In the genomic region with DNA sequence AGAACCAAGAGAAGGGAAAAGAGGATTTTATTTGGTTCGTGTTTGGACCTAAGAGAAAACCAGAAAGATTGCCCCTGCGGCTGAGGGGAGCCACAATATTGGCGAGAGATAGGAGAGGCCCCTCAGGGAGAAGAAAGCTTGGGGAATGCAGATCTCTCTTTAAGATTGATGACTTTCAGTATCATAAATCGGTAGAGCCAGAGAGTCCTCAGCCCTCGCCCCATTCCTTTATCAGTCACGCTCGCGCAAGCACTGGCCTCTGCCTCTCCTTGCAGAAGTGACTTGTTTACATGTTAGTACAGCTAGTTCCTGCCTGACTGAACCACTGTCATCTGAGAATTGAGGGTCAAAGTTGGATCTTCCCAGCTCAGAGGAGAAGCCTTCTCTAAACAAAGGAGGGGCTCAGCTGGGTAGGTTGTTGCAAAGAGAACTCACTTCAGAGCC, we compare ENCODE assay signal across 9 cellular contexts. TPM values are rescaled to one million over a fixed set of nuclear protein-coding genes. Genes with fewer than 3 reads are reported as not detected.
DNase-seq lines count a peak whose midpoint lies in the region; ATAC-seq, FAIRE-seq and TF ChIP-seq lines count a peak whose summit lies in the region.
"Had no signal": no experiment of that assay in that cellular context is flagged by ENCODE, and none has a peak within 500 bp of the region (broad histone marks: within the 10 kb centered on the region; RNA-seq: fewer than 3 reads in every experiment).

No MANE protein-coding gene starts in this region.

- TF ChIP-seq CTCF in MM.1S (IDR thresholded peaks at IDR 0.05; ENCODE audit: low read length): no peak
- TF ChIP-seq CTCF in K562 (IDR thresholded peaks at IDR 0.05 in 2 of 3, conservative IDR thresholded peaks at IDR 0.05 in 1 of 3; ENCODE audit: insufficient read depth in 2 of 3, low read depth in 1 of 3, low read length in 3 of 3): no peak
- TF ChIP-seq CTCF in tibial nerve (IDR thresholded peaks at IDR 0.05): no peak

- no peak overlapping the region for H2BK120ac ChIP-seq in mesendoderm (ENCODE audit: low read depth, low read length)

- TF ChIP-seq RAD21 in K562 (CRISPR knock-in tag; conservative IDR thresholded peaks at IDR 0.05 in 1 of 2, IDR thresholded peaks at IDR 0.05 in 1 of 2): no peak

- no peaks in the 10 kb centered on the region for H3K9me1 ChIP-seq in K562 (ENCODE audit: control insufficient read depth, insufficient read depth, low read length)

- H3K79me2 ChIP-seq in MM.1S (ENCODE audit: low read length): no peaks in the 10 kb centered on the region
- H3K79me2 ChIP-seq in K562 (ENCODE audit: control insufficient read depth, insufficient read depth, low read length): no peaks in the 10 kb centered on the region
- H3K79me2 ChIP-seq in mesendoderm (ENCODE audit: control insufficient read depth, insufficient read depth, low read length): no peaks in the 10 kb centered on the region

- ATAC-seq in K562 (peak; percentile 68), HG02973 (IDR thresholded peaks at IDR 0.05; ENCODE audit: unreplicated experiment) (no peak)

- H3K4me3 ChIP-seq in MM.1S (ENCODE audit: low read length): no peak overlapping the region
- no peak overlapping the region for H3K4me3 ChIP-seq in K562
- no peak overlapping the region for H3K4me3 ChIP-seq in mesendoderm (ENCODE audit: low read length)
- no peak overlapping the region for H3K4me3 ChIP-seq in tibial nerve

- DNase-seq in MM.1S (no peak), K562 (ENCODE audit: extremely low read depth in 1 of 4, low spot score in 3 of 4) (peak; percentile 45 to 78 (median 50)), mesendoderm (no peak), tibial nerve (ENCODE audit: low spot score in 2 of 2) (no peak), substantia nigra (lab: John Stamatoyannopoulos, UW) (no peak), HT-29 (ENCODE audit: low spot score) (no peak)
- DNase-seq: NCI-H2081 treated with DMSO at 0.1 percent for 48 hours had no signal

- H3K9me2 ChIP-seq in MM.1S (replicated peaks; ENCODE audit: insufficient read depth, low read length): no peaks in the 10 kb centered on the region

- no peak overlapping the region for H2AFZ ChIP-seq in MM.1S (ENCODE audit: low read length)
- peak overlapping the region; percentile 70 for H2AFZ ChIP-seq in K562 (ENCODE audit: low read depth, low read length)

- no peak overlapping the region for H3K4ac ChIP-seq in mesendoderm (ENCODE audit: low read depth, low read length)

- CTCF ChIA-PET in K562 (lab: Yijun Ruan, JAX; ENCODE audit: low intra/inter-chr PET ratio): interaction anchor here (0.6 to 5.3 kb wide), 10 partner anchors 22 to 1486 kb away, joined by 3 to 135 read pairs (median 10); partner anchors contain the start of gene KRT19

- in situ Hi-C loops in K562 (cut with MboI): loop anchor here (5.0 kb wide), 4 partner anchors 62 to 747 kb away; partner anchors contain the start of gene KRT36

- H3K56ac ChIP-seq in mesendoderm (ENCODE audit: low read length): peak overlapping the region; percentile 61

- H2AK5ac ChIP-seq in mesendoderm (ENCODE audit: low read length): no peak overlapping the region

- H3K27ac ChIP-seq in MM.1S (ENCODE audit: low read length): no peak overlapping the region
- peak overlapping the region; percentile 33; the same call in 2 of the 3 replicates for H3K27ac ChIP-seq in K562 (ENCODE audit: extremely low read depth, low read depth, low read length)
- H3K27ac ChIP-seq in mesendoderm (ENCODE audit: low read depth, low read length): no peak overlapping the region
- peak overlapping the region; percentile 7 to 79 (median 66) for H3K27ac ChIP-seq in tibial nerve
- H3K27ac ChIP-seq in substantia nigra (ENCODE audit: low read depth, low read length, poor library complexity, severe bottlenecking): no peak overlapping the region

- no peak overlapping the region for H3K23ac ChIP-seq in mesendoderm (ENCODE audit: low read length)

- no peak overlapping the region for H2BK15ac ChIP-seq in mesendoderm (replicated peaks; ENCODE audit: low read depth)

- H4K5ac ChIP-seq in mesendoderm (ENCODE audit: low read length): no peak overlapping the region

- BruUV-seq in K562 (replicated peaks; lab: Mats Ljungman, UMichigan): no TSS peak

- POLR2A ChIA-PET in K562 (lab: Yijun Ruan, JAX): interaction anchor here (0.6 to 3.1 kb wide), 21 partner anchors 9 to 171 kb away, joined by 3 to 15 read pairs (median 4); partner anchors contain the start of genes EIF1, KRT19, KRT36 and KRT9

- no peaks in the 10 kb centered on the region for H4K20me1 ChIP-seq in MM.1S (ENCODE audit: insufficient read depth, low read length)
- H4K20me1 ChIP-seq in K562 (replicated peaks; ENCODE audit: control insufficient read depth, insufficient read depth, low read length): no peaks in the 10 kb centered on the region

- intact Hi-C loops in K562 (cut with micrococcal nuclease): loop anchor here (1.0 to 2.0 kb wide), 6 partner anchors 49 to 747 kb away; no protein-coding TSS in a partner anchor

- no peak; the same call in 1 of the 2 replicates for TF ChIP-seq EP300 in K562 (IDR thresholded peaks at IDR 0.05; ENCODE audit: low read length)
- TF ChIP-seq EP300 in tibial nerve (IDR thresholded peaks at IDR 0.05): no peak

- no peak overlapping the region for H2BK5ac ChIP-seq in mesendoderm (ENCODE audit: low read length)

- no peaks in the 10 kb centered on the region for H3K36me3 ChIP-seq in MM.1S (replicated peaks; ENCODE audit: insufficient read depth, low read length)
- H3K36me3 ChIP-seq in K562 (ENCODE audit: control insufficient read depth, insufficient read depth, low read length): no peaks in the 10 kb centered on the region
- H3K36me3 ChIP-seq in mesendoderm (ENCODE audit: control insufficient read depth, insufficient read depth, low read length): no peaks in the 10 kb centered on the region
- H3K36me3 ChIP-seq in tibial nerve: no peaks in the 10 kb centered on the region

- H3K79me1 ChIP-seq in mesendoderm (ENCODE audit: low read length): no peaks in the 10 kb centered on the region

- H3K18ac ChIP-seq in mesendoderm (ENCODE audit: low read length): no peak overlapping the region

- H3F3A ChIP-seq in MM.1S (ENCODE audit: insufficient read depth, low read length): no peaks in the 10 kb centered on the region

- TF ChIP-seq POLR2A in K562 (conservative IDR thresholded peaks at IDR 0.05) (no peak), tibial nerve (IDR thresholded peaks at IDR 0.05) (no peak)

- H3K9ac ChIP-seq in MM.1S (ENCODE audit: low read length) (no peak overlapping the region), K562 (ENCODE audit: insufficient read depth in 1 of 2, low read depth in 2 of 2, low read length in 2 of 2) (peak overlapping the region; percentile 15 to 45; a peak in 1 of 4 replicates), mesendoderm (ENCODE audit: low read length) (no peak overlapping the region)

- WGBS in K562 (ENCODE audit: insufficient coverage, low coverage, missing lambda C conversion rate): 2% methylated on average over 8 of the region's 8 CpGs
- WGBS in mesendoderm (ENCODE audit: extremely low coverage, insufficient coverage, low lambda C conversion rate): no CpG with 5 or more reads among the region's 8 CpGs
- 74 to 76% methylated on average over 8 of the region's 8 CpGs for WGBS in tibial nerve, 2 donors

- H3K4me1 ChIP-seq in MM.1S (ENCODE audit: low read length): peaks cover 12% of the 10 kb centered on the region; the same call in 1 of the 2 replicates
- H3K4me1 ChIP-seq in K562 (replicated peaks in 1 of 2; ENCODE audit: control insufficient read depth in 2 of 2, insufficient read depth in 2 of 2, low read length in 2 of 2): peaks cover 26 to 30% of the 10 kb centered on the region in 2 experiments; a peak in 4 of 5 replicates
- no peaks in the 10 kb centered on the region for H3K4me1 ChIP-seq in mesendoderm (ENCODE audit: control insufficient read depth, low read depth, low read length)
- H3K4me1 ChIP-seq in tibial nerve: peaks cover 0 to 37% (median 16%) of the 10 kb centered on the region in 4 donors

- H3K4me2 ChIP-seq in MM.1S (ENCODE audit: low read depth, low read length) (peak overlapping the region; percentile 83; the same call in 1 of the 2 replicates), K562 (ENCODE audit: insufficient read depth, low read length) (peak overlapping the region; percentile 70), mesendoderm (ENCODE audit: low read length) (no peak overlapping the region)

- H3K9me3 ChIP-seq in MM.1S (replicated peaks; ENCODE audit: insufficient read depth, low read length) (no peaks in the 10 kb centered on the region), K562 (replicated peaks; ENCODE audit: control insufficient read depth, insufficient read depth, low read depth, low read length) (no peaks in the 10 kb centered on the region), tibial nerve (peaks cover 0 to 5% (median 0%) of the 10 kb centered on the region in 4 donors)

- no peak overlapping the region for H4K8ac ChIP-seq in mesendoderm (ENCODE audit: low read depth, low read length)

- H3K27me3 ChIP-seq in MM.1S (replicated peaks; ENCODE audit: insufficient read depth, low read length) (no peaks in the 10 kb centered on the region; the same call in 1 of the 2 replicates), K562 (ENCODE audit: control insufficient read depth in 2 of 2, insufficient read depth in 2 of 2, low read length in 2 of 2) (peaks cover 0 to 4% of the 10 kb centered on the region in 2 experiments; a peak in 1 of 5 replicates), mesendoderm (ENCODE audit: insufficient read depth, low read length, poor library complexity) (no peaks in the 10 kb centered on the region), tibial nerve (no peaks in the 10 kb centered on the region)

- no peak for FAIRE-seq in K562 (lab: Jason Lieb, UNC)

RNA-seq across cellular contexts. Expression of gene KRT19, which starts 21.5 kb away (rescaled TPM):
- total RNA-seq in K562 (2011; cell fraction: chromatin; rRNA removed; ENCODE audit: low replicate concordance): 25.0 and 82.2 TPM in 2 replicates
- 61.2 and 82.9 TPM in 2 replicates for total RNA-seq in K562 (2011; cell fraction: nucleolus; rRNA removed)
- total RNA-seq in K562 (2011; cell fraction: nucleoplasm; rRNA removed): 39.3 and 39.4 TPM in 2 replicates
- 120 and 137 TPM in 2 replicates for total RNA-seq in K562 (2014; rRNA removed)
- 25.8 and 41.2 TPM in 2 replicates for total RNA-seq in K562 (2014; rRNA removed; fragmentation: Illumina TruSeq; extraction: Trizol)
- total RNA-seq in K562 (2015; rRNA removed; fragmentation: Illumina TruSeq; extraction: Trizol): 91.7 and 92.6 TPM in 2 replicates
- total RNA-seq in K562 (2021): 151 TPM in 2 replicates
- 96.3 and 121 TPM in 2 replicates for polyA plus RNA-seq in K562 (2011; rRNA removed)
- 119 and 275 TPM in 2 replicates for polyA plus RNA-seq in K562 (2011; cell fraction: cytosol; rRNA removed)
- polyA plus RNA-seq in K562 (2011; cell fraction: nucleus; rRNA removed): 88.5 and 137 TPM in 2 replicates
- polyA plus RNA-seq in K562 (2012): 152 and 175 TPM in 2 replicates
- polyA plus RNA-seq in K562 (2014; fragmentation: Illumina TruSeq; extraction: Trizol): 66.5 and 76.7 TPM in 2 replicates
- polyA plus RNA-seq in K562 (2014; fragmentation: Nextera tagmentation; extraction: Ambion mirVana): 10 to 100 TPM; 18.5 to 21.5 TPM
- polyA plus RNA-seq in K562 (2014; rRNA removed): 80.2 and 104 TPM in 2 replicates
- 67.1 and 116 TPM in 2 replicates for polyA minus RNA-seq in K562 (2011; rRNA and poly(A)+ RNA removed)
- 126 and 127 TPM in 2 replicates for polyA minus RNA-seq in K562 (2011; cell fraction: cytosol; rRNA and poly(A)+ RNA removed)
- polyA minus RNA-seq in K562 (2011; cell fraction: nucleus; rRNA and poly(A)+ RNA removed): 31.4 and 35.8 TPM in 2 replicates
- 114 TPM for polyA plus RNA-seq in mesendoderm (2013, experiment 1 of 2)
- polyA plus RNA-seq in mesendoderm (2013, experiment 2 of 2): 115 TPM
- 1,000 to 10,000 TPM in 2 of 4 donors, 100 to 1,000 TPM in 1, 10 to 100 TPM in 1; 85.5 to 1,774 (median 1,323) TPM for total RNA-seq in tibial nerve
- total RNA-seq in HT-29 (2014; rRNA removed; shearing (Covaris generic)): 2,402 and 2,405 TPM in 2 replicates

RNA-seq across cellular contexts. Expression of gene KRT9, which starts 22.2 kb away (rescaled TPM):
- not detected in 2 replicates for total RNA-seq in K562 (2011; cell fraction: chromatin; rRNA removed; ENCODE audit: low replicate concordance)
- total RNA-seq in K562 (2011; cell fraction: nucleolus; rRNA removed): not detected in 2 replicates
- not detected in 2 replicates for total RNA-seq in K562 (2011; cell fraction: nucleoplasm; rRNA removed)
- total RNA-seq in K562 (2014; rRNA removed): not detected in 2 replicates
- not detected in 2 replicates for total RNA-seq in K562 (2014; rRNA removed; fragmentation: Illumina TruSeq; extraction: Trizol)
- total RNA-seq in K562 (2015; rRNA removed; fragmentation: Illumina TruSeq; extraction: Trizol): not detected in 2 replicates
- total RNA-seq in K562 (2021): not detected in 2 replicates
- polyA plus RNA-seq in K562 (2011; rRNA removed): not detected in 2 replicates
- polyA plus RNA-seq in K562 (2011; cell fraction: cytosol; rRNA removed): 0.03 TPM in 1 of 2 replicates, not detected in the other
- not detected in 2 replicates for polyA plus RNA-seq in K562 (2011; cell fraction: nucleus; rRNA removed)
- polyA plus RNA-seq in K562 (2012): not detected in 2 replicates
- polyA plus RNA-seq in K562 (2014; fragmentation: Illumina TruSeq; extraction: Trizol): not detected in 2 replicates
- under 1 TPM in 1 of 2 experiments, not detected in 1; 0.03 TPM for polyA plus RNA-seq in K562 (2014; fragmentation: Nextera tagmentation; extraction: Ambion mirVana)
- not detected in 2 replicates for polyA plus RNA-seq in K562 (2014; rRNA removed)
- polyA minus RNA-seq in K562 (2011; rRNA and poly(A)+ RNA removed): not detected in 2 replicates
- polyA minus RNA-seq in K562 (2011; cell fraction: cytosol; rRNA and poly(A)+ RNA removed): not detected in 2 replicates
- not detected in 2 replicates for polyA minus RNA-seq in K562 (2011; cell fraction: nucleus; rRNA and poly(A)+ RNA removed)
- not detected for polyA plus RNA-seq in mesendoderm (2013, experiment 1 of 2)
- polyA plus RNA-seq in mesendoderm (2013, experiment 2 of 2): 0.03 TPM
- total RNA-seq in tibial nerve: not detected
- not detected in 2 replicates for total RNA-seq in HT-29 (2014; rRNA removed; shearing (Covaris generic))
- total RNA-seq: glomerular endothelial cell had no signal

RNA-seq across cellular contexts. Expression of gene KRT15, which starts 30.9 kb away (rescaled TPM):
- 2.1 and 4.1 TPM in 2 replicates for total RNA-seq in K562 (2011; cell fraction: chromatin; rRNA removed; ENCODE audit: low replicate concordance)
- 1.6 and 2.8 TPM in 2 replicates for total RNA-seq in K562 (2011; cell fraction: nucleolus; rRNA removed)
- total RNA-seq in K562 (2011; cell fraction: nucleoplasm; rRNA removed): 1.2 and 3.0 TPM in 2 replicates
- total RNA-seq in K562 (2014; rRNA removed) (0.37 and 2.4 TPM in 2 replicates), K562 (2014; rRNA removed; fragmentation: Illumina TruSeq; extraction: Trizol) (0.44 and 0.89 TPM in 2 replicates), K562 (2015; rRNA removed; fragmentation: Illumina TruSeq; extraction: Trizol) (0.29 and 0.68 TPM in 2 replicates), K562 (2021) (0.34 and 0.95 TPM in 2 replicates), tibial nerve (1 to 10 TPM in 1 of 4 donors, under 1 TPM in 2, not detected in 1; 0.42 to 4.2 (median 0.78) TPM)
- polyA plus RNA-seq in K562 (2011; rRNA removed) (2.1 and 4.4 TPM in 2 replicates), K562 (2014; fragmentation: Illumina TruSeq; extraction: Trizol) (0.49 and 1.1 TPM in 2 replicates), K562 (2014; fragmentation: Nextera tagmentation; extraction: Ambion mirVana) (under 1 TPM; 0.28 to 0.60 TPM), K562 (2014; rRNA removed) (0.56 and 2.0 TPM in 2 replicates)
- polyA plus RNA-seq in K562 (2011; cell fraction: cytosol; rRNA removed): 1.7 and 2.4 TPM in 2 replicates
- polyA plus RNA-seq in K562 (2011; cell fraction: nucleus; rRNA removed): 1.9 and 8.5 TPM in 2 replicates
- polyA plus RNA-seq in K562 (2012): 1.1 and 1.4 TPM in 2 replicates
- 0.39 and 1.2 TPM in 2 replicates for polyA minus RNA-seq in K562 (2011; rRNA and poly(A)+ RNA removed)
- not detected in 2 replicates for polyA minus RNA-seq in K562 (2011; cell fraction: cytosol; rRNA and poly(A)+ RNA removed)
- 0.67 and 1.1 TPM in 2 replicates for polyA minus RNA-seq in K562 (2011; cell fraction: nucleus; rRNA and poly(A)+ RNA removed)
- 0.15 TPM for polyA plus RNA-seq in mesendoderm (2013, experiment 1 of 2)
- polyA plus RNA-seq in mesendoderm (2013, experiment 2 of 2): 0.21 TPM
- 14.1 and 15.9 TPM in 2 replicates for total RNA-seq in HT-29 (2014; rRNA removed; shearing (Covaris generic))

RNA-seq across cellular contexts. Expression of gene KRT14, which starts 37.1 kb away (rescaled TPM):
- total RNA-seq in K562 (2011; cell fraction: chromatin; rRNA removed; ENCODE audit: low replicate concordance): not detected in 2 replicates
- total RNA-seq in K562 (2011; cell fraction: nucleolus; rRNA removed): not detected in 2 replicates
- total RNA-seq in K562 (2011; cell fraction: nucleoplasm; rRNA removed): not detected in 2 replicates
- not detected in 2 replicates for total RNA-seq in K562 (2014; rRNA removed)
- total RNA-seq in K562 (2014; rRNA removed; fragmentation: Illumina TruSeq; extraction: Trizol): not detected in 2 replicates
- total RNA-seq in K562 (2015; rRNA removed; fragmentation: Illumina TruSeq; extraction: Trizol): not detected in 2 replicates
- total RNA-seq in K562 (2021): not detected in 2 replicates
- polyA plus RNA-seq in K562 (2011; rRNA removed): 0.08 and 0.22 TPM in 2 replicates
- polyA plus RNA-seq in K562 (2011; cell fraction: cytosol; rRNA removed): 0.09 TPM in 1 of 2 replicates, not detected in the other
- not detected in 2 replicates for polyA plus RNA-seq in K562 (2011; cell fraction: nucleus; rRNA removed)
- not detected in 2 replicates for polyA plus RNA-seq in K562 (2012)
- polyA plus RNA-seq in K562 (2014; fragmentation: Illumina TruSeq; extraction: Trizol): not detected in 2 replicates
- polyA plus RNA-seq in K562 (2014; fragmentation: Nextera tagmentation; extraction: Ambion mirVana): not detected
- polyA plus RNA-seq in K562 (2014; rRNA removed): not detected in 2 replicates
- not detected in 2 replicates for polyA minus RNA-seq in K562 (2011; rRNA and poly(A)+ RNA removed)
- not detected in 2 replicates for polyA minus RNA-seq in K562 (2011; cell fraction: cytosol; rRNA and poly(A)+ RNA removed)
- not detected in 2 replicates for polyA minus RNA-seq in K562 (2011; cell fraction: nucleus; rRNA and poly(A)+ RNA removed)
- not detected for polyA plus RNA-seq in mesendoderm (2013, experiment 1 of 2)
- not detected for polyA plus RNA-seq in mesendoderm (2013, experiment 2 of 2)
- total RNA-seq in tibial nerve: 10 to 100 TPM in 3 of 4 donors, 1 to 10 TPM in 1; 8.4 to 57.8 (median 34.0) TPM
- not detected in 2 replicates for total RNA-seq in HT-29 (2014; rRNA removed; shearing (Covaris generic))
- total RNA-seq: glomerular endothelial cell had no signal

RNA-seq across cellular contexts. Expression of gene KRT13, which starts 44.2 kb away (rescaled TPM):
- total RNA-seq in K562 (2011; cell fraction: chromatin; rRNA removed; ENCODE audit: low replicate concordance): 0.21 and 0.76 TPM in 2 replicates
- not detected in 2 replicates for total RNA-seq in K562 (2011; cell fraction: nucleolus; rRNA removed)
- total RNA-seq in K562 (2011; cell fraction: nucleoplasm; rRNA removed): not detected in 2 replicates
- total RNA-seq in K562 (2014; rRNA removed): 1.1 TPM in 1 of 2 replicates, not detected in the other
- not detected in 2 replicates for total RNA-seq in K562 (2014; rRNA removed; fragmentation: Illumina TruSeq; extraction: Trizol)
- 0.11 TPM in 1 of 2 replicates, not detected in the other for total RNA-seq in K562 (2015; rRNA removed; fragmentation: Illumina TruSeq; extraction: Trizol)
- total RNA-seq in K562 (2021): 0.22 TPM in 1 of 2 replicates, not detected in the other
- polyA plus RNA-seq in K562 (2011; rRNA removed): 0.16 and 0.26 TPM in 2 replicates
- 0.48 and 0.58 TPM in 2 replicates for polyA plus RNA-seq in K562 (2011; cell fraction: cytosol; rRNA removed)
- 0.93 and 3.3 TPM in 2 replicates for polyA plus RNA-seq in K562 (2011; cell fraction: nucleus; rRNA removed)
- 0.17 and 0.36 TPM in 2 replicates for polyA plus RNA-seq in K562 (2012)
- 0.30 TPM in 1 of 2 replicates, not detected in the other for polyA plus RNA-seq in K562 (2014; fragmentation: Illumina TruSeq; extraction: Trizol)
- under 1 TPM in 1 of 2 experiments, not detected in 1; 0.13 TPM for polyA plus RNA-seq in K562 (2014; fragmentation: Nextera tagmentation; extraction: Ambion mirVana)
- 0.28 TPM in 1 of 2 replicates, not detected in the other for polyA plus RNA-seq in K562 (2014; rRNA removed)
- 0.15 and 0.28 TPM in 2 replicates for polyA minus RNA-seq in K562 (2011; rRNA and poly(A)+ RNA removed)
- polyA minus RNA-seq in K562 (2011; cell fraction: cytosol; rRNA and poly(A)+ RNA removed): not detected in 2 replicates
- 0.22 and 0.54 TPM in 2 replicates for polyA minus RNA-seq in K562 (2011; cell fraction: nucleus; rRNA and poly(A)+ RNA removed)
- not detected for polyA plus RNA-seq in mesendoderm (2013, experiment 1 of 2)
- polyA plus RNA-seq in mesendoderm (2013, experiment 2 of 2): not detected
- total RNA-seq in tibial nerve: under 1 TPM in 1 of 4 donors, not detected in 3; 0.42 TPM
- total RNA-seq in HT-29 (2014; rRNA removed; shearing (Covaris generic)): 35.5 and 45.8 TPM in 2 replicates
- total RNA-seq: glomerular endothelial cell had no signal

Comparison
In these comparisons a context has a peak if more than half of its experiments do, and no peak if none do; other contexts are left out.
1. DNase-seq: peak in K562 (4 of 4); none in MM.1S (single experiment), mesendoderm (single experiment), tibial nerve (0 of 2), substantia nigra (0 of 49) and HT-29 (single experiment).
2. H3K27ac ChIP-seq: peak in K562 (single experiment) and tibial nerve (4 of 4); none in MM.1S (single experiment), mesendoderm (single experiment) and substantia nigra (single experiment).
3. H3K9ac ChIP-seq: peak in K562 (2 of 2); none in MM.1S (single experiment) and mesendoderm (single experiment).